17 cellular contexts compared by ENCODE assay signal in the genomic region with DNA sequence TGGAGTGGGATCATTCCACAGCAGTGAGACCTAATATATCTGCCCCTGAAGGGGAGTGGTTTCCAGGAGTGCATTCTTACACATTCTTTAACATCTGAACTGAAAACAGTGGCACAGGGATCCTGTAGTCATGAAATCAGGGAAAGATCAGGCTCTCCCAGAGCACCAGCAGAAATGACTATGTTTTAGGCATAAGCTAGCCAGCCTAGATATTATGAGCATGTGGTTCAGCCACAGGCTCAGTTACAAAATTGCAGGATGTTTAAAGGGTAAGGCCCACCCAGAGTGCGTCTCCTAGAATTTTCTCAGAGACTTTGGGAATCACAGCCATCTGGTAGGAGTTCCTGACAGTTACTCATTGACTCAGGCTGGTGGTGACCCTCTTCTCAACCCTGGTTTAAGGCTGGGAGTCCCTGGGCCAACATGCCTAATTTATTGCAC. TPM values are rescaled to one million over a fixed set of nuclear protein-coding genes. Genes with fewer than 3 reads are reported as not detected.
DNase-seq lines count a peak whose midpoint lies in the region; ATAC-seq and TF ChIP-seq lines count a peak whose summit lies in the region.
"Had no signal": no experiment of that assay in that cellular context is flagged by ENCODE, and none has a peak within 500 bp of the region (broad histone marks: within the 10 kb centered on the region; RNA-seq: fewer than 3 reads in every experiment).

No MANE protein-coding gene starts in this region.

- H3K4me1 Mint-ChIP-seq in endothelial cell (ENCODE audit: unreplicated experiment) (peaks cover 26% of the 10 kb centered on the region), MCF 10A (ENCODE audit: insufficient read depth, unreplicated experiment) (peaks cover 8% of the 10 kb centered on the region)

- peaks cover 4% of the 10 kb centered on the region for H3K27me3 Mint-ChIP-seq in endothelial cell (ENCODE audit: unreplicated experiment)
- no peaks in the 10 kb centered on the region for H3K27me3 Mint-ChIP-seq in MCF 10A (ENCODE audit: insufficient read depth, unreplicated experiment)

- CTCF ChIA-PET in MCF 10A (lab: Yijun Ruan, JAX), result interaction anchor here (0.9 to 1.7 kb wide), 5 partner anchors 8 to 185 kb away, joined by 3 to 11 read pairs (median 4); no protein-coding TSS in a partner anchor

- H3K4me1 ChIP-seq in muscle layer of duodenum (ENCODE audit: control insufficient read depth in 1 of 2, insufficient read depth in 2 of 2, low read length in 2 of 2), result peaks cover 16 to 96% of the 10 kb centered on the region in 2 donors
- no peaks in the 10 kb centered on the region for H3K4me1 ChIP-seq in breast epithelium

- DNase-seq in A172 (ENCODE audit: low spot score), result peak; percentile 53
- DNase-seq in HS-5 (ENCODE audit: low read depth), result peak; percentile 63
- no peak for DNase-seq in endothelial cell (ENCODE audit: low spot score)
- DNase-seq in breast epithelium (ENCODE audit: low spot score in 2 of 2), result no peak
- no peak for DNase-seq in MCF 10A (ENCODE audit: unreplicated experiment)
- DNase-seq: activated naive CD4-positive, alpha-beta T cell treated with anti-CD3 and anti-CD28 coated beads for 36 hours; cortex of kidney; foreskin melanocyte; Karpas-422; NCI-H1694 treated with DMSO at 0.1 percent for 48 hours; NCI-H82; SHP77 treated with DMSO at 0.1 percent for 48 hours had no signal

- peak overlapping the region; percentile 14 for H3K27ac Mint-ChIP-seq in endothelial cell (ENCODE audit: unreplicated experiment)
- H3K27ac Mint-ChIP-seq in MCF 10A (ENCODE audit: low read depth, unreplicated experiment), result no peak overlapping the region
- H3K27ac Mint-ChIP-seq: activated naive CD4-positive, alpha-beta T cell treated with anti-CD3 and anti-CD28 coated beads for 36 hours; natural killer cell treated with Interleukin-12 subunit alpha and Interleukin-12 subunit beta and Interleukin-15 and Interleukin-18, amount 100 ng/mL, for 72 hours had no signal

- intact Hi-C loops in breast epithelium (cut with DNase I; ENCODE audit: low total_unique reads) (loop anchor here (10.0 kb wide), 1 partner anchor 1075 kb away; no protein-coding TSS in a partner anchor), MCF 10A (cut with micrococcal nuclease) (no loop called here)

- H3K27ac ChIP-seq in muscle layer of duodenum (ENCODE audit: low read length) (peak overlapping the region; percentile 26), breast epithelium (peak overlapping the region in 1 of 2 donors; percentile 3)

- ATAC-seq in GM21786 (IDR thresholded peaks at IDR 0.05; ENCODE audit: unreplicated experiment) (no peak), HG03135 (IDR thresholded peaks at IDR 0.05; ENCODE audit: unreplicated experiment) (no peak)
- ATAC-seq: natural killer cell treated with Interleukin-12 subunit alpha and Interleukin-12 subunit beta and Interleukin-15 and Interleukin-18, amount 100 ng/mL, for 72 hours had no signal

- POLR2A ChIA-PET in MCF 10A (lab: Yijun Ruan, JAX), result interaction anchor here (1.4 kb wide), 1 partner anchor 10 kb away, joined by 3 read pairs; no protein-coding TSS in a partner anchor

- H3K4me3 ChIP-seq in muscle layer of duodenum (ENCODE audit: low read depth in 1 of 2, low read length in 2 of 2), result no peak overlapping the region
- H3K4me3 ChIP-seq in breast epithelium, result no peak overlapping the region
- H3K4me3 ChIP-seq: skin epidermis had no signal

- no peak for TF ChIP-seq CTCF in endothelial cell (IDR thresholded peaks at IDR 0.05; ENCODE audit: unreplicated experiment)
- no peak for TF ChIP-seq CTCF in breast epithelium (IDR thresholded peaks at IDR 0.05)
- no peak for TF ChIP-seq CTCF in MCF 10A (IDR thresholded peaks at IDR 0.05; ENCODE audit: unreplicated experiment)

- H3K36me3 Mint-ChIP-seq in endothelial cell (ENCODE audit: low read depth, unreplicated experiment) (peaks cover 47% of the 10 kb centered on the region), MCF 10A (ENCODE audit: insufficient read depth, unreplicated experiment) (no peaks in the 10 kb centered on the region)
- H3K36me3 Mint-ChIP-seq: natural killer cell treated with Interleukin-12 subunit alpha and Interleukin-12 subunit beta and Interleukin-15 and Interleukin-18, amount 100 ng/mL, for 72 hours had no signal

- H3K36me3 ChIP-seq in muscle layer of duodenum (ENCODE audit: control insufficient read depth in 1 of 2, insufficient read depth in 2 of 2, low read length in 2 of 2) (peaks cover 11 to 32% of the 10 kb centered on the region in 2 donors), breast epithelium (no peaks in the 10 kb centered on the region)

- H3K9me3 ChIP-seq in muscle layer of duodenum (ENCODE audit: control insufficient read depth in 1 of 2, low read length in 2 of 2), result no peaks in the 10 kb centered on the region
- no peaks in the 10 kb centered on the region for H3K9me3 ChIP-seq in breast epithelium

- H3K27me3 ChIP-seq in muscle layer of duodenum (ENCODE audit: low read depth, low read length) (no peaks in the 10 kb centered on the region), breast epithelium (no peaks in the 10 kb centered on the region)

- BruUV-seq in MCF 10A (replicated peaks; lab: Mats Ljungman, UMichigan), result no TSS peak

- TF ChIP-seq POLR2A in breast epithelium (IDR thresholded peaks at IDR 0.05), result no peak

- H3K9me3 Mint-ChIP-seq in endothelial cell (ENCODE audit: unreplicated experiment), result no peaks in the 10 kb centered on the region
- H3K9me3 Mint-ChIP-seq in MCF 10A (ENCODE audit: unreplicated experiment), result no peaks in the 10 kb centered on the region
- H3K9me3 Mint-ChIP-seq: activated naive CD4-positive, alpha-beta T cell treated with anti-CD3 and anti-CD28 coated beads for 36 hours; natural killer cell treated with Interleukin-12 subunit alpha and Interleukin-12 subunit beta and Interleukin-15 and Interleukin-18, amount 100 ng/mL, for 72 hours had no signal

- H3K4me3 Mint-ChIP-seq in endothelial cell (ENCODE audit: unreplicated experiment) (no peak overlapping the region), MCF 10A (ENCODE audit: unreplicated experiment) (no peak overlapping the region)
- H3K4me3 Mint-ChIP-seq: activated naive CD4-positive, alpha-beta T cell treated with anti-CD3 and anti-CD28 coated beads for 36 hours; natural killer cell treated with Interleukin-12 subunit alpha and Interleukin-12 subunit beta and Interleukin-15 and Interleukin-18, amount 100 ng/mL, for 72 hours had no signal

RNA-seq across cellular contexts. Expression of a gene that starts 20.9 kb away (rescaled TPM):
- total RNA-seq in A172 (2014; rRNA removed; shearing (Covaris generic)), result 812 and 991 TPM in 2 replicates
- total RNA-seq in endothelial cell (ENCODE audit: unreplicated experiment), result 1,211 TPM
- 1,000 to 10,000 TPM in 1 of 3 donors, 100 to 1,000 TPM in 2; 225 to 1,263 (median 355) TPM for total RNA-seq in breast epithelium
- 49.4 and 56.4 TPM in 2 replicates for total RNA-seq in MCF 10A (2022)

Comparison
In these comparisons a context has a peak if more than half of its experiments do, and no peak if none do; other contexts are left out.
1. DNase-seq: peak in A172 (single experiment) and HS-5 (single experiment); none in endothelial cell (single experiment), breast epithelium (0 of 2) and MCF 10A (single experiment).